In the genomic region with DNA sequence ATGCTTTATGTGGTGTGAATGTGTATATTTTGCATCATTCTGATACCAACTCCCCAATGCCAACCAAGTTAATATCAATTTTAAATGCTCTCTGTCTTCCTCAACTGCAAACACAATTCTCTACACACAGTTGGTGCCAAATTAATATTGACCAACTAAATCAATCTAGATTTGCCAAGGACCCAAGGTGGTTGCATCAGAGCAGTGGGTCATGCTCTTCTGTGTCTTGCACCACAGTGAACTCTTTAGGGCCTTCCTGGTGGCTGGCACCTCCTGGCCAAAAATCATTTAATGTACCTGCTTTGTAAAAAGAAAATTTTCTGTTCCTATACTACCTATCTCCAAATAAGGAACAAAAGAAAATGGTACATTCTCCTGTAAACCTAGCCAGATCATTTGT, we compare ENCODE assay signal across 26 cellular contexts. TPM values are rescaled to one million over a fixed set of nuclear protein-coding genes. Genes with fewer than 3 reads are reported as not detected.
"Had no signal": no experiment of that assay in that cellular context is flagged by ENCODE, and none has a peak within 500 bp of the region (broad histone marks: within the 10 kb centered on the region; RNA-seq: fewer than 3 reads in every experiment).

No MANE protein-coding gene starts in this region.

- H3K4me1 Mint-ChIP-seq: activated CD4-positive, alpha-beta memory T cell treated with anti-CD3 and anti-CD28 coated beads, Interleukin-2, amount 10 ng/mL, durations not matched to agents 7 days and 5 days; activated naive CD8-positive, alpha-beta T cell treated with anti-CD3 and anti-CD28 coated beads for 36 hours; activated T-helper 17 cell treated with anti-CD3 and anti-CD28 coated beads, Interleukin-2, amount 50 U/mL, for 72 hours; central memory CD8-positive, alpha-beta T cell; nephron progenitor cell had no signal

- H3K4me1 ChIP-seq: breast epithelium, esophagus squamous epithelium, thyroid gland had no signal

- H3K4me3 ChIP-seq: breast epithelium, esophagus squamous epithelium, gastroesophageal sphincter, thyroid gland had no signal

- H3K27ac ChIP-seq: breast epithelium, esophagus squamous epithelium, gastroesophageal sphincter, thyroid gland had no signal

- ATAC-seq: activated T-helper 17 cell treated with anti-CD3 and anti-CD28 coated beads, Interleukin-2, amount 50 U/mL, for 72 hours; gastroesophageal sphincter; sciatic nerve; stimulated activated naive B cell treated with anti-CD40 and anti-IgM and Interleukin-4, amounts not matched to agents 10 μg/mL and 1 μg/mL and 100 μg/mL, for 72 hours; WTC11 had no signal

- DNase-seq: activated CD4-positive, alpha-beta memory T cell treated with anti-CD3 and anti-CD28 coated beads, Interleukin-2, amount 10 ng/mL, durations not matched to agents 7 days and 5 days; activated naive CD8-positive, alpha-beta T cell treated with anti-CD3 and anti-CD28 coated beads for 36 hours; effector memory CD4-positive, alpha-beta T cell; esophagus squamous epithelium; head of caudate nucleus; mesenchymal stem cell; nephron progenitor cell; nucleus accumbens; small intestine; stimulated activated naive B cell treated with anti-CD40 and anti-IgM and Interleukin-4, amounts not matched to agents 10 μg/mL and 1 μg/mL and 100 μg/mL, for 72 hours; substantia nigra; T1000; thyroid gland had no signal

- H3K4me3 Mint-ChIP-seq: activated CD4-positive, alpha-beta memory T cell treated with anti-CD3 and anti-CD28 coated beads, Interleukin-2, amount 10 ng/mL, durations not matched to agents 7 days and 5 days; activated naive CD8-positive, alpha-beta T cell treated with anti-CD3 and anti-CD28 coated beads for 36 hours; activated T-helper 17 cell treated with anti-CD3 and anti-CD28 coated beads, Interleukin-2, amount 50 U/mL, for 72 hours; central memory CD8-positive, alpha-beta T cell; nephron progenitor cell; stimulated activated naive B cell treated with anti-CD40 and anti-IgM and Interleukin-4, amounts not matched to agents 10 μg/mL and 1 μg/mL and 100 μg/mL, for 72 hours; T-helper 1 cell treated with Interleukin-12 subunit alpha and Interleukin-12 subunit beta and Interleukin-4 antibody, amounts not matched to agents 30 μg/mL and 1 μg/mL, for 36 hours; WTC11 had no signal

- H3K27ac Mint-ChIP-seq: activated CD4-positive, alpha-beta memory T cell treated with anti-CD3 and anti-CD28 coated beads, Interleukin-2, amount 10 ng/mL, durations not matched to agents 7 days and 5 days; activated naive CD8-positive, alpha-beta T cell treated with anti-CD3 and anti-CD28 coated beads for 36 hours; nephron progenitor cell; stimulated activated naive B cell treated with anti-CD40 and anti-IgM and Interleukin-4, amounts not matched to agents 10 μg/mL and 1 μg/mL and 100 μg/mL, for 72 hours; T-helper 1 cell treated with Interleukin-12 subunit alpha and Interleukin-12 subunit beta and Interleukin-4 antibody, amounts not matched to agents 30 μg/mL and 1 μg/mL, for 36 hours; WTC11 had no signal

- H3K9me3 ChIP-seq: breast epithelium, esophagus squamous epithelium, gastroesophageal sphincter, thyroid gland had no signal

- H3K27me3 ChIP-seq: breast epithelium, esophagus squamous epithelium, gastroesophageal sphincter, thyroid gland had no signal

- H3K9me3 Mint-ChIP-seq: activated CD4-positive, alpha-beta memory T cell treated with anti-CD3 and anti-CD28 coated beads, Interleukin-2, amount 10 ng/mL, durations not matched to agents 7 days and 5 days; activated naive CD8-positive, alpha-beta T cell treated with anti-CD3 and anti-CD28 coated beads for 36 hours; activated T-helper 17 cell treated with anti-CD3 and anti-CD28 coated beads, Interleukin-2, amount 50 U/mL, for 72 hours; central memory CD8-positive, alpha-beta T cell; nephron progenitor cell; stimulated activated naive B cell treated with anti-CD40 and anti-IgM and Interleukin-4, amounts not matched to agents 10 μg/mL and 1 μg/mL and 100 μg/mL, for 72 hours; T-helper 1 cell treated with Interleukin-12 subunit alpha and Interleukin-12 subunit beta and Interleukin-4 antibody, amounts not matched to agents 30 μg/mL and 1 μg/mL, for 36 hours; WTC11 had no signal

- FAIRE-seq: colon, islet of Langerhans, small intestine had no signal

- H3K27me3 Mint-ChIP-seq: activated CD4-positive, alpha-beta memory T cell treated with anti-CD3 and anti-CD28 coated beads, Interleukin-2, amount 10 ng/mL, durations not matched to agents 7 days and 5 days; activated naive CD8-positive, alpha-beta T cell treated with anti-CD3 and anti-CD28 coated beads for 36 hours; activated T-helper 17 cell treated with anti-CD3 and anti-CD28 coated beads, Interleukin-2, amount 50 U/mL, for 72 hours; central memory CD8-positive, alpha-beta T cell; stimulated activated naive B cell treated with anti-CD40 and anti-IgM and Interleukin-4, amounts not matched to agents 10 μg/mL and 1 μg/mL and 100 μg/mL, for 72 hours had no signal

RNA-seq across cellular contexts. Expression of a gene that starts 51.0 kb away (rescaled TPM):
- total RNA-seq: dermis microvascular lymphatic vessel endothelial cell, lower leg skin, mononuclear cell, myocyte, thyroid gland had no signal
